ENCODE assay signal across 1 cellular context in genomic region chr11:100687032-100687629, GRCh38.
TF ChIP-seq lines count a peak whose summit lies in the region.

ARHGAP42 (plus strand) TSS chr11:100687288; CDS start chr11:100687679, 391 bp downstream.

TF ChIP-seq in GM12878, 131 proteins besides CTCF, POLR2A, EP300 and RAD21 (continued from another document and continues in another):
- TF ChIP-seq BCLAF1 (IDR thresholded peaks at IDR 0.05): no peak
- TF ChIP-seq RUNX3 (IDR thresholded peaks at IDR 0.05; ENCODE audit: low read length): peak; percentile 9; the same call in 1 of the 2 replicates
- no peak for TF ChIP-seq USF1 (IDR thresholded peaks at IDR 0.05; ENCODE audit: borderline replicate concordance, extremely low read length, insufficient read depth, low read depth, low read length)
- no peak for TF ChIP-seq RAD51 (IDR thresholded peaks at IDR 0.05)
- TF ChIP-seq PAX5 (IDR thresholded peaks at IDR 0.05; ENCODE audit: borderline replicate concordance, low read depth, low read length): no peak
- no peak for TF ChIP-seq TCF12 (IDR thresholded peaks at IDR 0.05; ENCODE audit: low read depth, low read length)
- 0 out of 2 replicates have a peak, but pooled peaks have one; percentile 31 for TF ChIP-seq TCF3 (IDR thresholded peaks at IDR 0.05; ENCODE audit: borderline replicate concordance, insufficient read depth, low read depth, low read length)
- TF ChIP-seq MYC (IDR thresholded peaks at IDR 0.05; ENCODE audit: insufficient read depth, insufficient read length, insufficient replicate concordance, low read length, severe bottlenecking): no peak
- no peak for TF ChIP-seq ZNF592 (IDR thresholded peaks at IDR 0.05)
- peak; percentile 39; the same call in 1 of the 2 replicates for TF ChIP-seq NRF1 (conservative IDR thresholded peaks at IDR 0.05; ENCODE audit: low read depth, low read length)
- TF ChIP-seq TBL1XR1 (IDR thresholded peaks at IDR 0.05; ENCODE audit: low read depth, low read length): no peak
- TF ChIP-seq BCL11A (IDR thresholded peaks at IDR 0.05; ENCODE audit: low read depth, low read length): no peak
- TF ChIP-seq FOS (IDR thresholded peaks at IDR 0.05; ENCODE audit: borderline replicate concordance, extremely low read depth, insufficient read length): no peak
- no peak for TF ChIP-seq JUNB (IDR thresholded peaks at IDR 0.05)
- 0 out of 2 replicates have a peak, but pooled peaks have one; percentile 30 for TF ChIP-seq MAX (IDR thresholded peaks at IDR 0.05; ENCODE audit: low read depth, low read length)
- peak; percentile 84 for TF ChIP-seq DPF2 (IDR thresholded peaks at IDR 0.05)
- no peak for TF ChIP-seq STAT3 (IDR thresholded peaks at IDR 0.05; ENCODE audit: low read depth, low read length)
- no peak; the same call in 1 of the 2 replicates for TF ChIP-seq BACH1 (IDR thresholded peaks at IDR 0.05; ENCODE audit: borderline replicate concordance)
- no peak for TF ChIP-seq CUX1 (IDR thresholded peaks at IDR 0.05; ENCODE audit: insufficient replicate concordance, low read depth, low read length)
- TF ChIP-seq MEF2A (IDR thresholded peaks at IDR 0.05; ENCODE audit: insufficient read depth, low read depth, low read length): 0 out of 2 replicates have a peak, but pooled peaks have one; percentile 21
- TF ChIP-seq LARP7 (IDR thresholded peaks at IDR 0.05): peak; percentile 90
- TF ChIP-seq MEF2B (IDR thresholded peaks at IDR 0.05; ENCODE audit: partially characterized antibody, poor library complexity, severe bottlenecking): no peak
- no peak for TF ChIP-seq ASH2L (IDR thresholded peaks at IDR 0.05; ENCODE audit: borderline replicate concordance, low read depth)
- no peak for TF ChIP-seq ZBED1 (IDR thresholded peaks at IDR 0.05; ENCODE audit: borderline replicate concordance)
- TF ChIP-seq HCFC1 (IDR thresholded peaks at IDR 0.05; ENCODE audit: low read length): no peak
- TF ChIP-seq ZNF687 (IDR thresholded peaks at IDR 0.05): no peak
- TF ChIP-seq CBFB (IDR thresholded peaks at IDR 0.05; ENCODE audit: low read depth): no peak
- TF ChIP-seq MXI1 (IDR thresholded peaks at IDR 0.05; ENCODE audit: low read depth, low read length): no peak
- TF ChIP-seq ZNF274 (IDR thresholded peaks at IDR 0.05; ENCODE audit: insufficient read depth, insufficient read length): no peak
- no peak for TF ChIP-seq ZNF24 (IDR thresholded peaks at IDR 0.05)
- no peak for TF ChIP-seq USF2 (IDR thresholded peaks at IDR 0.05; ENCODE audit: borderline replicate concordance, low read depth, low read length)
- TF ChIP-seq HDAC6 (IDR thresholded peaks at IDR 0.05; ENCODE audit: unreplicated experiment): no peak
- TF ChIP-seq RB1 (IDR thresholded peaks at IDR 0.05; ENCODE audit: borderline replicate concordance): no peak
- no peak for TF ChIP-seq RFX5 (IDR thresholded peaks at IDR 0.05; ENCODE audit: low read depth, low read length)
- TF ChIP-seq BHLHE40 (IDR thresholded peaks at IDR 0.05; ENCODE audit: borderline replicate concordance in 1 of 2, low read depth in 2 of 2, low read length in 1 of 2): peak in 1 of 2 experiments; percentile 62; a peak in 2 of 4 replicates
- no peak; the same call in 1 of the 2 replicates for TF ChIP-seq CHD2 (IDR thresholded peaks at IDR 0.05; ENCODE audit: borderline replicate concordance, low read depth, low read length)
